In genomic region chr12:32302218-32302826, GRCh38 we compare ENCODE assay signal across 9 cellular contexts.
A peak's percentile ranks its signal among the peaks of the same experiment; 100 is the strongest.
DNase-seq lines count a peak whose midpoint lies in the region; ATAC-seq and TF ChIP-seq lines count a peak whose summit lies in the region.
"Had no signal": no experiment of that assay in that cellular context is flagged by ENCODE, and none has a peak within 500 bp of the region (broad histone marks: within the 10 kb centered on the region; RNA-seq: fewer than 3 reads in every experiment).

No MANE protein-coding gene starts in this region.

- TF ChIP-seq CTCF in fibroblast of villous mesenchyme (IDR thresholded peaks at IDR 0.05; ENCODE audit: insufficient read depth, low read depth, low read length) (peak; percentile 65), uterus (IDR thresholded peaks at IDR 0.05) (peak in 3 of 4 experiments; percentile 6 to 18 (median 8))

- DNase-seq in NCI-H2081 (lab: John Stamatoyannopoulos, UW) (peak; percentile 12 to 16), NCI-H2081 treated with DMSO at 0.1 percent for 48 hours (lab: John Stamatoyannopoulos, UW) (no peak), RPMI8226 (peak; percentile 29), fibroblast of villous mesenchyme (ENCODE audit: low read depth) (peak; percentile 28), uterus (no peak)
- no peak for DNase-seq in stimulated activated effector memory CD8-positive, alpha-beta T cell treated with anti-CD3 and anti-CD28 coated beads, Interleukin-12 subunit alpha, Interleukin-12 subunit beta, amount 100 ng/mL, for 72 hours (ENCODE audit: low spot score in 2 of 2)

- H3K4me3 ChIP-seq in fibroblast of villous mesenchyme (ENCODE audit: low read depth, low read length), result no peak overlapping the region
- no peak overlapping the region for H3K4me3 ChIP-seq in uterus
- H3K4me3 ChIP-seq: BLaER1 treated with 17β-estradiol and CSF1 and Interleukin-3, amounts not matched to agents 10 nM and 100 nM had no signal

- no peak overlapping the region for H3K4me3 Mint-ChIP-seq in stimulated activated effector memory CD8-positive, alpha-beta T cell treated with anti-CD3 and anti-CD28 coated beads, Interleukin-12 subunit alpha, Interleukin-12 subunit beta, amount 100 ng/mL, for 72 hours

- H3K36me3 Mint-ChIP-seq in stimulated activated effector memory CD8-positive, alpha-beta T cell treated with anti-CD3 and anti-CD28 coated beads, Interleukin-12 subunit alpha, Interleukin-12 subunit beta, amount 100 ng/mL, for 72 hours, result peaks cover 9% of the 10 kb centered on the region

- no peaks in the 10 kb centered on the region for H3K4me1 Mint-ChIP-seq in stimulated activated effector memory CD8-positive, alpha-beta T cell treated with anti-CD3 and anti-CD28 coated beads, Interleukin-12 subunit alpha, Interleukin-12 subunit beta, amount 100 ng/mL, for 72 hours

- no peak for TF ChIP-seq POLR2A in uterus (IDR thresholded peaks at IDR 0.05)

- H3K27ac Mint-ChIP-seq in stimulated activated effector memory CD8-positive, alpha-beta T cell treated with anti-CD3 and anti-CD28 coated beads, Interleukin-12 subunit alpha, Interleukin-12 subunit beta, amount 100 ng/mL, for 72 hours, result no peak overlapping the region

- H3K9me3 Mint-ChIP-seq in stimulated activated effector memory CD8-positive, alpha-beta T cell treated with anti-CD3 and anti-CD28 coated beads, Interleukin-12 subunit alpha, Interleukin-12 subunit beta, amount 100 ng/mL, for 72 hours, result no peaks in the 10 kb centered on the region

- no peaks in the 10 kb centered on the region for H3K4me1 ChIP-seq in uterus

- no peaks in the 10 kb centered on the region for H3K27me3 ChIP-seq in uterus
- H3K27me3 ChIP-seq: BLaER1 treated with 17β-estradiol and CSF1 and Interleukin-3, amounts not matched to agents 10 nM and 100 nM had no signal

- no peaks in the 10 kb centered on the region for H3K36me3 ChIP-seq in uterus

- ATAC-seq in GM19452 (IDR thresholded peaks at IDR 0.05; ENCODE audit: unreplicated experiment) (peak; percentile 91), HG03432 (IDR thresholded peaks at IDR 0.05; ENCODE audit: unreplicated experiment) (peak; percentile 94)
- ATAC-seq in stimulated activated effector memory CD8-positive, alpha-beta T cell treated with anti-CD3 and anti-CD28 coated beads, Interleukin-12 subunit alpha, Interleukin-12 subunit beta, amount 100 ng/mL, for 72 hours, result no peak

- no peaks in the 10 kb centered on the region for H3K9me3 ChIP-seq in uterus
- H3K9me3 ChIP-seq: BLaER1 treated with 17β-estradiol and CSF1 and Interleukin-3, amounts not matched to agents 10 nM and 100 nM had no signal

- H3K27ac ChIP-seq in uterus, result no peak overlapping the region
- H3K27ac ChIP-seq: BLaER1 treated with 17β-estradiol and CSF1 and Interleukin-3, amounts not matched to agents 10 nM and 100 nM had no signal

- intact Hi-C loops in uterus (cut with DNase I; ENCODE audit: low total_unique reads), result loop anchor here (10.0 kb wide), 1 partner anchor 248 kb away; no protein-coding TSS in a partner anchor

Comparison
In these comparisons a context has a peak if more than half of its experiments do, and no peak if none do; other contexts are left out.
1. DNase-seq: peak in NCI-H2081 (2 of 2), RPMI8226 (single experiment) and fibroblast of villous mesenchyme (single experiment); none in NCI-H2081 treated with DMSO at 0.1 percent for 48 hours (single experiment), uterus (0 of 2) and stimulated activated effector memory CD8-positive, alpha-beta T cell treated with anti-CD3 and anti-CD28 coated beads, Interleukin-12 subunit alpha, Interleukin-12 subunit beta, amount 100 ng/mL, for 72 hours (0 of 2).